Comparison of ENCODE assay signal across 14 cellular contexts in the genomic region with DNA sequence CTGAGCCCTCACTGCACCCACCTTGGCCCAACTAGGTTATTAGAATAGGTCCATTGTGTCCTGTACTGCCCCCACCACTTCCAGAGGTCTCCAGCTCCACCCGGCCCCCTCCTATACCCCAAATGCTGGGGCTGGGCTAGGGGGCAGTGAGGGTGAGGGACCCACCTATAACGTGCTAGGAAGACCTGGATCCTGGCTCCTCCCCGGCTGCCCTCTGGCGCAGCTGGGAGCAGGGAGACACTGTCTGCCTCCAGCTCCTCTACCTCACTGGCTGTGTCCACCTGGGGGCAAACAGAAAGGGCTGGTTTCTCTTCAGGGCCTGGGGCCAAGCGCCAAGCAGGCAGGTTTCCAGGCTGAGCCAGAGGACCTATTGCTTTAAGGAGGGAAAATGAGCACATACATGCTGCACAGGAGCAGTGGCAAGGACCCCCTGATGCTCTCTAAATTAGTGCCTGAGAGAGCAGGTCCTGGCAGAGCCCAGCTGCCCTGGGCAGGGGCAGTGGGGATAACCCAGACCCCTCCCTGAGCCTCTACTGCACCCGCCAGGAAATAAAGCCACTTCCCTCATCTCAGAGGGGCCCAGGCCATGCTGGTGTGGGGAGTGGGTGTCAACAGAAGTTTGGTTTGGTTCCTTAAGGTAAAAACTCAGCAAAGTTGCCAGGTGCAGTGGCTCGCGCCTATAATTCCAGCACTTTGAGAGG. TPM values are rescaled to one million over a fixed set of nuclear protein-coding genes. Genes with fewer than 3 reads are reported as not detected.
DNase-seq lines count a peak whose midpoint lies in the region; ATAC-seq, FAIRE-seq and TF ChIP-seq lines count a peak whose summit lies in the region.
"Had no signal": no experiment of that assay in that cellular context is flagged by ENCODE, and none has a peak within 500 bp of the region (broad histone marks: within the 10 kb centered on the region; RNA-seq: fewer than 3 reads in every experiment).

No MANE protein-coding gene starts in this region.

- H3K4me3 ChIP-seq in BLaER1 (no peak overlapping the region), adrenal gland (no peak overlapping the region), pancreas (no peak overlapping the region), gastrocnemius medialis (no peak overlapping the region)
- H3K4me3 ChIP-seq: heart right ventricle, SK-N-MC had no signal

- peak; percentile 5 for DNase-seq in activated CD4-positive, alpha-beta T cell treated with anti-CD3 and anti-CD28 coated beads for 1 hour
- DNase-seq in activated CD4-positive, alpha-beta T cell treated with anti-CD3 and anti-CD28 coated beads, Interleukin-2, amount 50 U/mL, for 4 hours, result no peak
- DNase-seq in adrenal gland, result peak in 4 of 7 donors; percentile 7 to 37 (median 16)
- DNase-seq in pancreas, result peak in 4 of 6 donors; percentile 0 to 52 (median 26)
- no peak for DNase-seq in gastrocnemius medialis
- DNase-seq in GM19238 (ENCODE audit: insufficient read length, low spot score), result no peak
- no peak for DNase-seq in SKM-1 treated with dmso at 0.1 percent for 144 hours (lab: John Stamatoyannopoulos, UW; ENCODE audit: unreplicated experiment)
- DNase-seq: heart right ventricle, NCI-H1417 treated with DMSO at 0.1 percent for 48 hours, NCI-H226 had no signal

- TF ChIP-seq CTCF in adrenal gland (IDR thresholded peaks at IDR 0.05) (no peak), pancreas (IDR thresholded peaks at IDR 0.05) (no peak), gastrocnemius medialis (IDR thresholded peaks at IDR 0.05 in 4 of 5, conservative IDR thresholded peaks at IDR 0.05 in 1 of 5) (no peak)

- FAIRE-seq in pancreas (lab: Jason Lieb, UNC), result no peak
- FAIRE-seq: astrocyte had no signal

- ATAC-seq in pancreas, result no peak
- ATAC-seq in gastrocnemius medialis, result no peak

- no peak overlapping the region; the same call in 1 of the 2 replicates for H3K9ac ChIP-seq in BLaER1

- no peaks in the 10 kb centered on the region for H3K27me3 ChIP-seq in BLaER1
- no peaks in the 10 kb centered on the region for H3K27me3 ChIP-seq in adrenal gland
- H3K27me3 ChIP-seq in pancreas, result no peaks in the 10 kb centered on the region
- H3K27me3 ChIP-seq in gastrocnemius medialis, result no peaks in the 10 kb centered on the region
- H3K27me3 ChIP-seq: heart right ventricle had no signal

- intact Hi-C loops in adrenal gland (cut with DNase I), result loop anchor here in 1 of 2 donors (5.0 kb wide), 1 partner anchor 131 kb away; no protein-coding TSS in a partner anchor
- intact Hi-C loops in pancreas (cut with DNase I), result no loop called here
- intact Hi-C loops in gastrocnemius medialis (cut with DNase I; ENCODE audit: low total_unique reads), result no loop called here

- H3K9me3 ChIP-seq in BLaER1, result no peaks in the 10 kb centered on the region
- no peaks in the 10 kb centered on the region for H3K9me3 ChIP-seq in adrenal gland (replicated peaks in 1 of 3)
- no peaks in the 10 kb centered on the region for H3K9me3 ChIP-seq in pancreas
- H3K9me3 ChIP-seq in gastrocnemius medialis, result no peaks in the 10 kb centered on the region
- H3K9me3 ChIP-seq: heart right ventricle had no signal

- peak overlapping the region; percentile 67 for H3K27ac ChIP-seq in BLaER1
- no peak overlapping the region for H3K27ac ChIP-seq in adrenal gland
- no peak overlapping the region for H3K27ac ChIP-seq in pancreas
- no peak overlapping the region for H3K27ac ChIP-seq in gastrocnemius medialis
- H3K27ac ChIP-seq: heart right ventricle, SK-N-MC had no signal

- 84 to 91% (median 89%) methylated on average over 5 to 8 of the region's 8 CpGs for WGBS in adrenal gland, 4 donors
- 78 to 98% methylated on average over 8 of the region's 8 CpGs for WGBS in pancreas, 2 donors

- peaks cover 60% of the 10 kb centered on the region for H3K36me3 ChIP-seq in BLaER1
- H3K36me3 ChIP-seq in adrenal gland (replicated peaks in 1 of 2), result no peaks in the 10 kb centered on the region
- no peaks in the 10 kb centered on the region for H3K36me3 ChIP-seq in pancreas
- H3K36me3 ChIP-seq in gastrocnemius medialis, result no peaks in the 10 kb centered on the region
- H3K36me3 ChIP-seq: heart right ventricle had no signal

- H4K20me1 ChIP-seq in BLaER1, result no peaks in the 10 kb centered on the region

- peaks cover 62% of the 10 kb centered on the region for H3K4me1 ChIP-seq in BLaER1
- H3K4me1 ChIP-seq in adrenal gland (replicated peaks in 1 of 2), result no peaks in the 10 kb centered on the region
- no peaks in the 10 kb centered on the region for H3K4me1 ChIP-seq in pancreas
- no peaks in the 10 kb centered on the region for H3K4me1 ChIP-seq in gastrocnemius medialis

- 0 out of 2 replicates have a peak overlapping the region, but pooled peaks have one; percentile 60 for H3K4me2 ChIP-seq in BLaER1

- TF ChIP-seq POLR2A in adrenal gland (IDR thresholded peaks at IDR 0.05), result no peak
- TF ChIP-seq POLR2A in gastrocnemius medialis (IDR thresholded peaks at IDR 0.05), result no peak

- in situ Hi-C loops in gastrocnemius medialis (cut with MboI; ENCODE audit: low sequenced_read_pairs in 4 of 4), result loop anchor here in 1 of 4 donors (25.0 kb wide), 1 partner anchor 96 kb away; the partner anchor contains the start of gene RNF43

RNA-seq across cellular contexts. Expression of gene TSPOAP1, which starts 12.2 kb away (rescaled TPM):
- total RNA-seq in adrenal gland (10 to 100 TPM in 7 of 8 donors, 1 to 10 TPM in 1; 7.1 to 57.8 (median 22.3) TPM), pancreas (10 to 100 TPM in 4 of 6 donors, 1 to 10 TPM in 2; 7.0 to 19.6 (median 12.9) TPM), gastrocnemius medialis (1 to 10 TPM in 2 of 4 donors, under 1 TPM in 2; 0.72 to 1.6 (median 1.0) TPM)
- polyA plus RNA-seq in adrenal gland (100 to 1,000 TPM in 1 of 3 donors, 10 to 100 TPM in 1, 1 to 10 TPM in 1; 4.7 to 140 (median 96.6) TPM), pancreas (10 to 100 TPM; 56.7 to 90.2 TPM)

RNA-seq across cellular contexts. Expression of gene SUPT4H1, which starts 35.6 kb away (rescaled TPM):
- total RNA-seq in adrenal gland (100 to 1,000 TPM in 2 of 8 donors, 10 to 100 TPM in 6; 65.5 to 118 (median 90.3) TPM), pancreas (10 to 100 TPM; 14.1 to 43.7 (median 26.5) TPM), gastrocnemius medialis (10 to 100 TPM; 39.6 to 49.0 (median 41.1) TPM)
- polyA plus RNA-seq in adrenal gland (100 to 1,000 TPM in 1 of 3 donors, 10 to 100 TPM in 2; 58.6 to 178 (median 60.8) TPM), pancreas (10 to 100 TPM; 23.3 to 42.3 TPM)

RNA-seq across cellular contexts. Expression of gene MPO, which starts 35.7 kb away (rescaled TPM):
- total RNA-seq in adrenal gland (under 1 TPM in 6 of 8 donors, not detected in 2; 0.19 to 0.79 (median 0.38) TPM), pancreas (under 1 TPM; 0.03 to 0.28 (median 0.09) TPM), gastrocnemius medialis (under 1 TPM in 3 of 4 donors, not detected in 1; 0.18 to 0.32 (median 0.31) TPM)
- polyA plus RNA-seq in adrenal gland (under 1 TPM in 2 of 3 donors, not detected in 1; 0.13 to 0.24 TPM), pancreas (under 1 TPM in 1 of 2 donors, not detected in 1; 0.19 TPM)
- total RNA-seq: A673, astrocyte had no signal

Comparison
In these comparisons a context has a peak if more than half of its experiments do, and no peak if none do; other contexts are left out.
1. DNase-seq: peak in activated CD4-positive, alpha-beta T cell treated with anti-CD3 and anti-CD28 coated beads for 1 hour (single experiment), adrenal gland (4 of 7) and pancreas (4 of 6); none in activated CD4-positive, alpha-beta T cell treated with anti-CD3 and anti-CD28 coated beads, Interleukin-2, amount 50 U/mL, for 4 hours (0 of 2), gastrocnemius medialis (0 of 2), GM19238 (single experiment) and SKM-1 treated with dmso at 0.1 percent for 144 hours (single experiment).